In genomic region chr10:103621778-103622115, GRCh38 we compare ENCODE assay signal across 23 cellular contexts.
DNase-seq lines count a peak whose midpoint lies in the region; ATAC-seq and TF ChIP-seq lines count a peak whose summit lies in the region.
"Had no signal": no experiment of that assay in that cellular context is flagged by ENCODE, and none has a peak within 500 bp of the region (broad histone marks: within the 10 kb centered on the region; RNA-seq: fewer than 3 reads in every experiment).

No MANE protein-coding gene starts in this region.

- 98% methylated on average over 3 of the region's 3 CpGs for WGBS in smooth muscle cell (ENCODE audit: low lambda C conversion rate)

- H3K27ac ChIP-seq in left ventricle myocardium inferior (replicated peaks) (peak overlapping the region; percentile 41), fibroblast of lung (ENCODE audit: insufficient read depth, low read length) (no peak overlapping the region), smooth muscle cell (ENCODE audit: low read depth) (peak overlapping the region; percentile 78)
- H3K27ac ChIP-seq: brain microvascular endothelial cell, foreskin keratinocyte, HL-60 had no signal

- no peaks in the 10 kb centered on the region for H3K4me1 Mint-ChIP-seq in activated CD4-positive, alpha-beta T cell treated with anti-CD3 and anti-CD28 coated beads, Interleukin-2, amount 10 ng/mL, durations not matched to agents 7 days and 5 days
- H3K4me1 Mint-ChIP-seq: stimulated activated memory B cell treated with anti-CD40 and anti-IgM and Interleukin-4, amounts not matched to agents 10 μg/mL and 1 μg/mL and 100 μg/mL, for 72 hours had no signal

- intact Hi-C loops in left ventricle myocardium inferior (cut with micrococcal nuclease) (no loop called here), left cardiac atrium (cut with DNase I) (no loop called here)

- H3K36me3 ChIP-seq in left ventricle myocardium inferior (peaks cover 43% of the 10 kb centered on the region), fibroblast of lung (ENCODE audit: control insufficient read depth, insufficient read depth, low read length) (peaks cover 46% of the 10 kb centered on the region), smooth muscle cell (ENCODE audit: low read depth) (peaks cover 7% of the 10 kb centered on the region)

- H3K27me3 Mint-ChIP-seq in activated CD4-positive, alpha-beta T cell treated with anti-CD3 and anti-CD28 coated beads, Interleukin-2, amount 10 ng/mL, durations not matched to agents 7 days and 5 days = no peaks in the 10 kb centered on the region
- H3K27me3 Mint-ChIP-seq: stimulated activated memory B cell treated with anti-CD40 and anti-IgM and Interleukin-4, amounts not matched to agents 10 μg/mL and 1 μg/mL and 100 μg/mL, for 72 hours had no signal

- H3K9me3 ChIP-seq in left ventricle myocardium inferior (replicated peaks) (no peaks in the 10 kb centered on the region), fibroblast of lung (ENCODE audit: control insufficient read depth, insufficient read depth, low read depth, low read length) (no peaks in the 10 kb centered on the region), smooth muscle cell (replicated peaks; ENCODE audit: low read depth) (no peaks in the 10 kb centered on the region)

- no peaks in the 10 kb centered on the region for H3K27me3 ChIP-seq in left ventricle myocardium inferior (ENCODE audit: low read depth)
- no peaks in the 10 kb centered on the region for H3K27me3 ChIP-seq in fibroblast of lung (ENCODE audit: control insufficient read depth, insufficient read depth, low read length)
- no peaks in the 10 kb centered on the region for H3K27me3 ChIP-seq in smooth muscle cell (ENCODE audit: low read depth)
- H3K27me3 ChIP-seq: brain microvascular endothelial cell, foreskin keratinocyte had no signal

- H3K9me3 Mint-ChIP-seq in activated CD4-positive, alpha-beta T cell treated with anti-CD3 and anti-CD28 coated beads, Interleukin-2, amount 10 ng/mL, durations not matched to agents 7 days and 5 days = no peaks in the 10 kb centered on the region
- H3K9me3 Mint-ChIP-seq: activated naive CD4-positive, alpha-beta T cell treated with anti-CD3 and anti-CD28 coated beads, Interleukin-2, amount 50 U/mL, for 72 hours; stimulated activated memory B cell treated with anti-CD40 and anti-IgM and Interleukin-4, amounts not matched to agents 10 μg/mL and 1 μg/mL and 100 μg/mL, for 72 hours had no signal

- H3F3A ChIP-seq in smooth muscle cell (ENCODE audit: low read depth) = peaks cover 11% of the 10 kb centered on the region

- H3K4me3 ChIP-seq in left ventricle myocardium inferior (no peak overlapping the region), fibroblast of lung (replicated peaks in 1 of 4; ENCODE audit: control extremely low read depth in 1 of 4, insufficient read depth in 1 of 4, low read depth in 3 of 4, low read length in 4 of 4) (no peak overlapping the region), smooth muscle cell (no peak overlapping the region)
- H3K4me3 ChIP-seq: lung had no signal

- no peak overlapping the region for H3K27ac Mint-ChIP-seq in activated CD4-positive, alpha-beta T cell treated with anti-CD3 and anti-CD28 coated beads, Interleukin-2, amount 10 ng/mL, durations not matched to agents 7 days and 5 days
- H3K27ac Mint-ChIP-seq: stimulated activated memory B cell treated with anti-CD40 and anti-IgM and Interleukin-4, amounts not matched to agents 10 μg/mL and 1 μg/mL and 100 μg/mL, for 72 hours had no signal

- CTCF ChIA-PET in activated CD4-positive, alpha-beta T cell treated with anti-CD3 and anti-CD28 coated beads, Interleukin-2, amount 10 ng/mL, durations not matched to agents 7 days and 5 days (lab: Charles Lee) = interaction anchor here (1.1 to 2.2 kb wide), 3 partner anchors 10 to 25 kb away, joined by 3 to 6 read pairs (median 4); no protein-coding TSS in a partner anchor

- H3K79me2 ChIP-seq in fibroblast of lung (ENCODE audit: control insufficient read depth, insufficient read depth, low read length) (no peaks in the 10 kb centered on the region), smooth muscle cell (ENCODE audit: low read depth) (no peaks in the 10 kb centered on the region)

- H3K4me1 ChIP-seq in left ventricle myocardium inferior = peaks cover 70% of the 10 kb centered on the region
- H3K4me1 ChIP-seq in fibroblast of lung (ENCODE audit: control insufficient read depth, extremely low read depth, insufficient read depth, low read length) = peaks cover 42% of the 10 kb centered on the region
- H3K4me1 ChIP-seq in smooth muscle cell (ENCODE audit: low read depth) = peaks cover 6% of the 10 kb centered on the region
- H3K4me1 ChIP-seq: foreskin keratinocyte had no signal

- H3K9ac ChIP-seq in fibroblast of lung (ENCODE audit: insufficient read depth, low read length) = peak overlapping the region; percentile 5
- H3K9ac ChIP-seq in smooth muscle cell (ENCODE audit: low read depth) = no peak overlapping the region

- TF ChIP-seq CTCF in left ventricle myocardium inferior (IDR thresholded peaks at IDR 0.05; ENCODE audit: borderline replicate concordance) (no peak), fibroblast of lung (conservative IDR thresholded peaks at IDR 0.05 in 1 of 2, IDR thresholded peaks at IDR 0.05 in 1 of 2; ENCODE audit: low read depth in 1 of 2, low read length in 2 of 2) (no peak), smooth muscle cell (IDR thresholded peaks at IDR 0.05; ENCODE audit: borderline replicate concordance, insufficient read depth, poor library complexity, severe bottlenecking) (no peak)

- no peak overlapping the region for H3K4me2 ChIP-seq in fibroblast of lung (ENCODE audit: extremely low read depth, insufficient read depth, low read length)
- H3K4me2 ChIP-seq in smooth muscle cell = no peak overlapping the region

- POLR2A ChIA-PET in activated CD4-positive, alpha-beta T cell treated with anti-CD3 and anti-CD28 coated beads, Interleukin-2, amount 10 ng/mL, durations not matched to agents 7 days and 5 days (lab: Charles Lee) = no interaction called here

- no peak overlapping the region for H2AFZ ChIP-seq in fibroblast of lung (ENCODE audit: low read length)
- H2AFZ ChIP-seq in smooth muscle cell (ENCODE audit: low read depth) = no peak overlapping the region

- DNase-seq in left ventricle myocardium inferior (no peak), left cardiac atrium (no peak), fibroblast of lung (ENCODE audit: low read depth in 2 of 2) (no peak), smooth muscle cell (lab: John Stamatoyannopoulos, UW; ENCODE audit: unreplicated experiment) (no peak), activated T-cell treated with anti-CD3 and anti-CD28 coated beads for 4 hours (no peak), superior temporal gyrus (ENCODE audit: extremely low spot score) (no peak)
- DNase-seq in activated CD4-positive, alpha-beta T cell treated with anti-CD3 and anti-CD28 coated beads, Interleukin-2, amount 10 ng/mL, durations not matched to agents 7 days and 5 days = no peak
- DNase-seq: activated CD4-positive, CD25-positive, alpha-beta regulatory T cell treated with anti-CD3 and anti-CD28 coated beads, Interleukin-2, amount 50 U/mL, for 72 hours; activated CD8-positive, alpha-beta memory T cell treated with anti-CD3 and anti-CD28 coated beads for 24 hours; brain microvascular endothelial cell; foreskin keratinocyte; GOT3; islet precursor cell; NCI-H510A treated with DMSO at 0.1 percent for 48 hours; occipital lobe; RPMI8226; stimulated activated CD4-positive, alpha-beta T cell treated with anti-CD3 and anti-CD28 coated beads, Interleukin-1b, Interleukin-23, amount 100 ng/mL, for 48 hours; trophoblast cell had no signal

- no peak overlapping the region for H3K4me3 Mint-ChIP-seq in activated CD4-positive, alpha-beta T cell treated with anti-CD3 and anti-CD28 coated beads, Interleukin-2, amount 10 ng/mL, durations not matched to agents 7 days and 5 days
- H3K4me3 Mint-ChIP-seq: stimulated activated memory B cell treated with anti-CD40 and anti-IgM and Interleukin-4, amounts not matched to agents 10 μg/mL and 1 μg/mL and 100 μg/mL, for 72 hours had no signal

- ATAC-seq in left cardiac atrium (no peak), HG02763 (IDR thresholded peaks at IDR 0.05; ENCODE audit: unreplicated experiment) (no peak)
- ATAC-seq: activated naive CD4-positive, alpha-beta T cell treated with anti-CD3 and anti-CD28 coated beads, Interleukin-2, amount 50 U/mL, for 72 hours; foreskin keratinocyte; stimulated activated memory B cell treated with anti-CD40 and anti-IgM and Interleukin-4, amounts not matched to agents 10 μg/mL and 1 μg/mL and 100 μg/mL, for 72 hours had no signal

- H4K20me1 ChIP-seq in fibroblast of lung (ENCODE audit: control insufficient read depth, extremely low read depth, insufficient read depth, low read length) (no peaks in the 10 kb centered on the region), smooth muscle cell (ENCODE audit: low read depth) (peaks cover 11% of the 10 kb centered on the region)

- no peaks in the 10 kb centered on the region for H3K36me3 Mint-ChIP-seq in activated CD4-positive, alpha-beta T cell treated with anti-CD3 and anti-CD28 coated beads, Interleukin-2, amount 10 ng/mL, durations not matched to agents 7 days and 5 days (ENCODE audit: low read depth)
- H3K36me3 Mint-ChIP-seq: activated naive CD4-positive, alpha-beta T cell treated with anti-CD3 and anti-CD28 coated beads, Interleukin-2, amount 50 U/mL, for 72 hours had no signal
